Comparison of ENCODE assay signal across 1 cellular context in genomic region chr11:68828155-68828931, GRCh38.
TF ChIP-seq lines count a peak whose summit lies in the region.

No MANE protein-coding gene starts in this region.

TF ChIP-seq in GM23338, 12 proteins besides CTCF, POLR2A, EP300 and RAD21 (continued from another document):
- no peak for TF ChIP-seq ZNF462 (CRISPR knock-in tag; IDR thresholded peaks at IDR 0.05)
- no peak for TF ChIP-seq JUNB (IDR thresholded peaks at IDR 0.05; ENCODE audit: unreplicated experiment)
- no peak for TF ChIP-seq ZNF114 (CRISPR knock-in tag; IDR thresholded peaks at IDR 0.05)
- TF ChIP-seq NANOG (IDR thresholded peaks at IDR 0.05; ENCODE audit: borderline replicate concordance): no peak
